ENCODE assay signal across 14 cellular contexts in genomic region chr11:75523811-75524401, GRCh38. TPM values are rescaled to one million over a fixed set of nuclear protein-coding genes. Genes with fewer than 3 reads are reported as not detected.
A peak's percentile ranks its signal among the peaks of the same experiment; 100 is the strongest.
DNase-seq lines count a peak whose midpoint lies in the region; ATAC-seq and TF ChIP-seq lines count a peak whose summit lies in the region.
"Had no signal": no experiment of that assay in that cellular context is flagged by ENCODE, and none has a peak within 500 bp of the region (broad histone marks: within the 10 kb centered on the region; RNA-seq: fewer than 3 reads in every experiment).

No MANE protein-coding gene starts in this region.

- no peaks in the 10 kb centered on the region for H3K36me3 ChIP-seq in CD8-positive, alpha-beta T cell (ENCODE audit: insufficient read depth, low read length)
- no peaks in the 10 kb centered on the region for H3K36me3 ChIP-seq in HCT116 (ENCODE audit: control insufficient read depth in 1 of 2, insufficient read depth in 2 of 2, low read length in 2 of 2)
- no peaks in the 10 kb centered on the region for H3K36me3 ChIP-seq in neuronal stem cell (replicated peaks in 1 of 2; ENCODE audit: control insufficient read depth in 2 of 2, insufficient read depth in 2 of 2, low read length in 2 of 2)
- H3K36me3 ChIP-seq: cardiac muscle cell had no signal

- H2AK5ac ChIP-seq in neuronal stem cell (ENCODE audit: low read depth, low read length) = peak overlapping the region; percentile 80

- no peak overlapping the region for H2BK120ac ChIP-seq in neuronal stem cell (ENCODE audit: low read depth, low read length)

- peak overlapping the region; percentile 89 for H3K4me3 Mint-ChIP-seq in CD8-positive, alpha-beta T cell
- H3K4me3 Mint-ChIP-seq in central memory CD8-positive, alpha-beta T cell = peak overlapping the region; percentile 77

- CTCF ChIA-PET in CD8-positive, alpha-beta T cell (lab: Charles Lee) = interaction anchor here (0.6 to 17.8 kb wide), 6 partner anchors 8 to 91 kb away, joined by 3 to 390 read pairs (median 4); partner anchors contain the start of gene KLHL35
- CTCF ChIA-PET in HCT116 (lab: Charles Lee) = interaction anchor here (1.7 kb wide), 1 partner anchor 79 kb away, joined by 4 read pairs; no protein-coding TSS in a partner anchor
- CTCF ChIA-PET in RWPE1 (lab: Yijun Ruan, JAX) = interaction anchor here (0.6 kb wide), 1 partner anchor 91 kb away, joined by 5 read pairs; the partner anchor contains the start of gene KLHL35

- no CpG with 5 or more reads among the region's 6 CpGs for WGBS in neuronal stem cell (ENCODE audit: extremely low coverage in 2 of 2, insufficient read length in 2 of 2, insufficient replicate concordance in 1 of 2), 2 donors

- H3K27ac ChIP-seq in CD8-positive, alpha-beta T cell (ENCODE audit: low read depth, low read length) = no peak overlapping the region
- H3K27ac ChIP-seq in HCT116 (ENCODE audit: low read depth, low read length) (no peak overlapping the region), neuronal stem cell (replicated peaks; ENCODE audit: low read length) (no peak overlapping the region), RWPE1 (no peak overlapping the region)
- H3K27ac ChIP-seq: cardiac muscle cell had no signal

- no peak overlapping the region for H4K91ac ChIP-seq in neuronal stem cell (ENCODE audit: low read depth, low read length, poor library complexity)

- H3K9ac ChIP-seq in HCT116 (ENCODE audit: low read length) (no peak overlapping the region), neuronal stem cell (ENCODE audit: low read depth, low read length, poor library complexity) (no peak overlapping the region)

- no peaks in the 10 kb centered on the region for H3K79me1 ChIP-seq in neuronal stem cell (ENCODE audit: low read depth, low read length)

- H4K20me1 ChIP-seq in HCT116 (ENCODE audit: insufficient read depth) = no peaks in the 10 kb centered on the region

- H3K18ac ChIP-seq in neuronal stem cell (ENCODE audit: low read length) = no peak overlapping the region

- no peaks in the 10 kb centered on the region for H3K36me3 Mint-ChIP-seq in CD8-positive, alpha-beta T cell
- peaks cover 5% of the 10 kb centered on the region for H3K36me3 Mint-ChIP-seq in central memory CD8-positive, alpha-beta T cell (ENCODE audit: insufficient read depth)

- no peak for TF ChIP-seq POLR2A in HCT116 (IDR thresholded peaks at IDR 0.05; ENCODE audit: borderline replicate concordance, extremely low read depth, insufficient read depth, insufficient read length)

- H3K9me2 ChIP-seq in HCT116 (ENCODE audit: insufficient read depth) = no peaks in the 10 kb centered on the region

- no peak for DNase-seq in CD8-positive, alpha-beta T cell
- DNase-seq in HCT116 (ENCODE audit: low read depth, low spot score) (no peak), neuronal stem cell (ENCODE audit: low spot score) (no peak), ureter (ENCODE audit: low spot score) (no peak), RWPE1 (ENCODE audit: low spot score) (no peak), Ammon's horn (ENCODE audit: low spot score) (no peak)
- no peak for DNase-seq in central memory CD8-positive, alpha-beta T cell (ENCODE audit: low spot score in 2 of 2)
- DNase-seq: activated CD4-positive, alpha-beta T cell treated with anti-CD3 and anti-CD28 coated beads, Interleukin-2, amount 50 U/mL, for 4 hours; DMS153; KG1; kidney glomerular epithelial cell; NCI-H226 had no signal

- ATAC-seq in CD8-positive, alpha-beta T cell = no peak
- ATAC-seq in HCT116 (no peak), GM21381 (IDR thresholded peaks at IDR 0.05; ENCODE audit: unreplicated experiment) (no peak)
- ATAC-seq in central memory CD8-positive, alpha-beta T cell (replicated peaks; ENCODE audit: extremely low read depth, poor library complexity, severe bottlenecking) = peak; percentile 27

- TF ChIP-seq CTCF in CD8-positive, alpha-beta T cell (IDR thresholded peaks at IDR 0.05) = no peak
- no peak for TF ChIP-seq CTCF in HCT116 (IDR thresholded peaks at IDR 0.05 in 2 of 3, conservative IDR thresholded peaks at IDR 0.05 in 1 of 3; ENCODE audit: borderline replicate concordance in 1 of 3, insufficient read depth in 1 of 3, low read depth in 2 of 3, low read length in 2 of 3)
- TF ChIP-seq CTCF in RWPE1 (conservative IDR thresholded peaks at IDR 0.05; ENCODE audit: low read depth) = no peak

- no peaks in the 10 kb centered on the region for H3K9me3 ChIP-seq in CD8-positive, alpha-beta T cell (ENCODE audit: low read length)
- no peaks in the 10 kb centered on the region for H3K9me3 ChIP-seq in HCT116 (ENCODE audit: control insufficient read depth in 1 of 2, insufficient read depth in 1 of 2, low read depth in 1 of 2, low read length in 2 of 2)
- no peaks in the 10 kb centered on the region for H3K9me3 ChIP-seq in neuronal stem cell (replicated peaks in 1 of 2; ENCODE audit: control insufficient read depth in 2 of 2, insufficient read depth in 1 of 2, low read depth in 1 of 2, low read length in 2 of 2)

- H2BK5ac ChIP-seq in neuronal stem cell (ENCODE audit: low read length) = no peak overlapping the region

- H2AFZ ChIP-seq in HCT116 (ENCODE audit: low read depth, low read length, poor library complexity, severe bottlenecking) (no peak overlapping the region), neuronal stem cell (ENCODE audit: low read length) (no peak overlapping the region)

- intact Hi-C loops in CD8-positive, alpha-beta T cell (cut with DNase I, micrococcal nuclease) = loop anchor here in 1 of 2 experiments (2.0 kb wide), 1 partner anchor 49 kb away; no protein-coding TSS in a partner anchor
- intact Hi-C loops in HCT116 (cut with micrococcal nuclease) = no loop called here

- POLR2A ChIA-PET in CD8-positive, alpha-beta T cell (lab: Charles Lee) = no interaction called here
- POLR2A ChIA-PET in HCT116 (lab: Charles Lee) (no interaction called here), RWPE1 (lab: Yijun Ruan, JAX; ENCODE audit: low non-redundant PET) (no interaction called here)

- no peak overlapping the region for H3K4me3 ChIP-seq in CD8-positive, alpha-beta T cell (ENCODE audit: low read depth, low read length)
- no peak overlapping the region for H3K4me3 ChIP-seq in HCT116 (replicated peaks in 1 of 2; ENCODE audit: low read depth in 1 of 2, low read length in 2 of 2)
- H3K4me3 ChIP-seq in neuronal stem cell (ENCODE audit: low read length in 2 of 2) = no peak overlapping the region

- no peaks in the 10 kb centered on the region for H3K79me2 ChIP-seq in HCT116 (ENCODE audit: insufficient read depth, low read length)

- peaks cover 26% of the 10 kb centered on the region for H3K4me1 Mint-ChIP-seq in CD8-positive, alpha-beta T cell (ENCODE audit: low read depth)
- H3K4me1 Mint-ChIP-seq in central memory CD8-positive, alpha-beta T cell = peaks cover 40% of the 10 kb centered on the region

- no peak for TF ChIP-seq RAD21 in HCT116 (IDR thresholded peaks at IDR 0.05; ENCODE audit: low read depth)

- no peaks in the 10 kb centered on the region for H3K27me3 ChIP-seq in CD8-positive, alpha-beta T cell (ENCODE audit: insufficient read depth, low read length)
- H3K27me3 ChIP-seq in HCT116 (ENCODE audit: insufficient read depth, low read length) = no peaks in the 10 kb centered on the region
- peaks cover 0 to 59% (median 2%) of the 10 kb centered on the region in 3 experiments for H3K27me3 ChIP-seq in neuronal stem cell (ENCODE audit: control insufficient read depth in 3 of 3, insufficient read depth in 3 of 3, low read depth in 1 of 3, low read length in 3 of 3)

- H3K27ac Mint-ChIP-seq in CD8-positive, alpha-beta T cell = no peak overlapping the region
- H3K27ac Mint-ChIP-seq in central memory CD8-positive, alpha-beta T cell (ENCODE audit: low read depth) = peak overlapping the region; percentile 30

- H3K27me3 Mint-ChIP-seq in CD8-positive, alpha-beta T cell (ENCODE audit: low read depth) = no peaks in the 10 kb centered on the region
- no peaks in the 10 kb centered on the region for H3K27me3 Mint-ChIP-seq in central memory CD8-positive, alpha-beta T cell

- no peak overlapping the region for H4K8ac ChIP-seq in neuronal stem cell (ENCODE audit: low read depth, low read length)

- H2BK15ac ChIP-seq in neuronal stem cell (ENCODE audit: low read length) = no peak overlapping the region

- H3K23ac ChIP-seq in neuronal stem cell (ENCODE audit: low read depth, low read length, poor library complexity) = no peak overlapping the region

- no peak overlapping the region for H3K4ac ChIP-seq in neuronal stem cell (ENCODE audit: low read length)

- H3K4me2 ChIP-seq in HCT116 (ENCODE audit: low read length) (peak overlapping the region; percentile 98), neuronal stem cell (ENCODE audit: insufficient read depth, low read length, poor library complexity, severe bottlenecking) (peak overlapping the region; percentile 97)

- H3K9me3 Mint-ChIP-seq in CD8-positive, alpha-beta T cell = no peaks in the 10 kb centered on the region
- H3K9me3 Mint-ChIP-seq in central memory CD8-positive, alpha-beta T cell = no peaks in the 10 kb centered on the region

- H2BK12ac ChIP-seq in neuronal stem cell (ENCODE audit: low read length) = no peak overlapping the region

- RAD21 ChIA-PET in HCT116 (lab: Charles Lee; ENCODE audit: low non-redundant PET in 1 of 2, low total read pairs in 2 of 2, uncharacterized antibody in 2 of 2, unreplicated experiment in 2 of 2) = no interaction called here

- BruUV-seq in HCT116 (replicated peaks; lab: Mats Ljungman, UMichigan) = no TSS peak

- H3K14ac ChIP-seq in neuronal stem cell (ENCODE audit: low read length) = no peak overlapping the region

- peaks cover 12% of the 10 kb centered on the region for H3K4me1 ChIP-seq in CD8-positive, alpha-beta T cell (ENCODE audit: insufficient read depth, low read length)
- H3K4me1 ChIP-seq in HCT116 (ENCODE audit: control insufficient read depth in 1 of 2, insufficient read depth in 2 of 2, low read length in 2 of 2) (peaks cover 3 to 23% of the 10 kb centered on the region in 2 experiments; a peak in 2 of 4 replicates), neuronal stem cell (ENCODE audit: control insufficient read depth in 2 of 2, insufficient read depth in 1 of 2, low read depth in 1 of 2, low read length in 2 of 2) (peaks cover 12 to 23% of the 10 kb centered on the region in 2 donors)

TF ChIP-seq in HCT116, 20 proteins besides CTCF, POLR2A, EP300 and RAD21 (continues in another document):
- no peak for TF ChIP-seq ZFX (IDR thresholded peaks at IDR 0.05)
- TF ChIP-seq TCF7L2 (IDR thresholded peaks at IDR 0.05; ENCODE audit: borderline replicate concordance, extremely low read depth, insufficient read depth, insufficient read length) = no peak
- no peak for TF ChIP-seq CEBPB (IDR thresholded peaks at IDR 0.05; ENCODE audit: low read depth)
- TF ChIP-seq, protein P1, sequence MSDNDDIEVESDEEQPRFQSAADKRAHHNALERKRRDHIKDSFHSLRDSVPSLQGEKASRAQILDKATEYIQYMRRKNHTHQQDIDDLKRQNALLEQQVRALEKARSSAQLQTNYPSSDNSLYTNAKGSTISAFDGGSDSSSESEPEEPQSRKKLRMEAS (IDR thresholded peaks at IDR 0.05) = no peak

RNA-seq across cellular contexts. Expression of gene GDPD5, which starts 1.8 kb away (rescaled TPM):
- total RNA-seq in CD8-positive, alpha-beta T cell = 10 to 100 TPM; 15.9 to 18.3 TPM
- 27.5 TPM for total RNA-seq in HCT116 (2021; ENCODE audit: unreplicated experiment)
- 23.0 and 24.7 TPM in 2 replicates for polyA plus RNA-seq in HCT116 (2012)
- 10.9 TPM for polyA plus RNA-seq in neuronal stem cell (2013, experiment 1 of 2)
- 11.1 TPM for polyA plus RNA-seq in neuronal stem cell (2013, experiment 2 of 2)
- 14.9 TPM for total RNA-seq in ureter

RNA-seq across cellular contexts. Expression of gene SERPINH1, which starts 38.1 kb away (rescaled TPM):
- 1 to 10 TPM; 2.1 to 2.4 TPM for total RNA-seq in CD8-positive, alpha-beta T cell
- total RNA-seq in HCT116 (2021; ENCODE audit: unreplicated experiment) (84.9 TPM), ureter (109 TPM)
- polyA plus RNA-seq in HCT116 (2012) = 122 and 130 TPM in 2 replicates
- 246 TPM for polyA plus RNA-seq in neuronal stem cell (2013, experiment 1 of 2)
- 246 TPM for polyA plus RNA-seq in neuronal stem cell (2013, experiment 2 of 2)

Comparison
In these comparisons a context has a peak if more than half of its experiments do, and no peak if none do; other contexts are left out.
1. RNA of gene SERPINH1, which starts 38.1 kb away (total RNA-seq): 109 TPM in ureter (single experiment) and 84.9 TPM in HCT116 (single experiment); 2.1 to 2.4 TPM in CD8-positive, alpha-beta T cell; every median in the first group is over 10 times any median in the second.